Comparison of ENCODE assay signal across 9 cellular contexts in genomic region chr1:153611024-153611352, GRCh38. TPM values are rescaled to one million over a fixed set of nuclear protein-coding genes. Genes with fewer than 3 reads are reported as not detected.
DNase-seq lines count a peak whose midpoint lies in the region; ATAC-seq, FAIRE-seq and TF ChIP-seq lines count a peak whose summit lies in the region.
"Had no signal": no experiment of that assay in that cellular context is flagged by ENCODE, and none has a peak within 500 bp of the region (broad histone marks: within the 10 kb centered on the region; RNA-seq: fewer than 3 reads in every experiment).

No MANE protein-coding gene starts in this region.

- POLR2A ChIA-PET in HepG2 (lab: Yijun Ruan, JAX) = interaction anchor here (0.9 to 12.2 kb wide), 5 partner anchors 14 to 66 kb away, joined by 3 to 390 read pairs (median 5); partner anchors contain the start of genes CHTOP, S100A1 and S100A13

- no peak for TF ChIP-seq CTCF in RWPE2 (IDR thresholded peaks at IDR 0.05; ENCODE audit: poor library complexity, severe bottlenecking)
- TF ChIP-seq CTCF in HepG2 (CRISPR knock-in tag; IDR thresholded peaks at IDR 0.05) = no peak

- H3K27me3 ChIP-seq in ACC112 (ENCODE audit: insufficient read depth, low read length) (no peaks in the 10 kb centered on the region), RWPE2 (ENCODE audit: insufficient read depth, poor library complexity, severe bottlenecking) (no peaks in the 10 kb centered on the region), HepG2 (ENCODE audit: control insufficient read depth in 1 of 2, insufficient read depth in 2 of 2, low read length in 2 of 2) (no peaks in the 10 kb centered on the region; a peak in 1 of 5 replicates)
- H3K27me3 ChIP-seq: BE2C had no signal

- BruUV-seq in HepG2 (replicated peaks; lab: Mats Ljungman, UMichigan) = no TSS peak

- H3K4me3 ChIP-seq in ACC112 (ENCODE audit: low read depth, low read length) (peak overlapping the region; percentile 93), RWPE2 (ENCODE audit: severe bottlenecking) (peak overlapping the region; percentile 66), HepG2 (replicated peaks in 1 of 3; ENCODE audit: insufficient read depth in 1 of 3, low read depth in 2 of 3, low read length in 3 of 3) (no peak overlapping the region)

- no peaks in the 10 kb centered on the region for H3K9me3 ChIP-seq in RWPE2 (ENCODE audit: severe bottlenecking)
- no peaks in the 10 kb centered on the region for H3K9me3 ChIP-seq in HepG2 (ENCODE audit: low read length)
- H3K9me3 ChIP-seq: BE2C had no signal

- ATAC-seq in RWPE2 (ENCODE audit: low read depth) (peak; percentile 18), HepG2 (no peak), HG03139 (IDR thresholded peaks at IDR 0.05; ENCODE audit: unreplicated experiment) (no peak)
- ATAC-seq: left lobe of liver had no signal

- FAIRE-seq in HepG2 (lab: Jason Lieb, UNC) = no peak

- H3K9ac ChIP-seq in HepG2 (ENCODE audit: insufficient read depth, low read depth, low read length) = 0 out of 2 replicates have a peak overlapping the region, but pooled peaks have one; percentile 80

- TF ChIP-seq EP300 in HepG2 (IDR thresholded peaks at IDR 0.05; ENCODE audit: low read depth in 2 of 2, low read length in 2 of 2) (no peak), HepG2 (CRISPR knock-in tag; IDR thresholded peaks at IDR 0.05; ENCODE audit: borderline replicate concordance) (no peak)

- peak overlapping the region; percentile 90 for H3K27ac ChIP-seq in ACC112 (ENCODE audit: low read depth, low read length)
- H3K27ac ChIP-seq in RWPE2 (ENCODE audit: poor library complexity, severe bottlenecking) = peak overlapping the region; percentile 98
- H3K27ac ChIP-seq in HepG2 (ENCODE audit: extremely low read length, insufficient read depth, low read length) = no peak overlapping the region

- H4K20me1 ChIP-seq in HepG2 (ENCODE audit: insufficient read depth, low read length) = no peaks in the 10 kb centered on the region

- H3K4me2 ChIP-seq in HepG2 (ENCODE audit: low read depth, low read length) = peak overlapping the region; percentile 98

- H2AFZ ChIP-seq in ACC112 (ENCODE audit: low read length, unreplicated experiment) (no peak overlapping the region), HepG2 (ENCODE audit: low read length) (no peak overlapping the region)

- no peak for TF ChIP-seq RAD21 in HepG2 (CRISPR knock-in tag; IDR thresholded peaks at IDR 0.05)

- 77% methylated on average over 4 of the region's 4 CpGs for WGBS in HepG2 (ENCODE audit: low lambda C conversion rate)

- peaks cover 13% of the 10 kb centered on the region; the same call in 1 of the 2 replicates for H3K36me3 ChIP-seq in ACC112 (ENCODE audit: insufficient read depth, low read length)
- peaks cover 52% of the 10 kb centered on the region for H3K36me3 ChIP-seq in RWPE2 (ENCODE audit: low read depth)
- no peaks in the 10 kb centered on the region; a peak in 1 of 5 replicates for H3K36me3 ChIP-seq in HepG2 (replicated peaks in 1 of 2; ENCODE audit: control insufficient read depth in 1 of 2, insufficient read depth in 2 of 2, low read length in 2 of 2)
- H3K36me3 ChIP-seq: BE2C had no signal

- TF ChIP-seq POLR2A in HepG2 (IDR thresholded peaks at IDR 0.05; ENCODE audit: insufficient read depth in 1 of 2, low read depth in 2 of 2, low read length in 2 of 2) = no peak

- DNase-seq in RWPE2 (ENCODE audit: low spot score) (peak; percentile 80), HepG2 (ENCODE audit: low spot score) (no peak), KG1 (lab: John Stamatoyannopoulos, UW) (no peak), NCI-H1694 treated with DMSO at 0.1 percent for 48 hours (lab: John Stamatoyannopoulos, UW) (no peak)
- DNase-seq: caudate nucleus had no signal

- in situ Hi-C loops in HepG2 (cut with HindIII; ENCODE audit: extremely low pct_ligation_motif_present, low pct_unique_long_range_greater_than_20kb) = no loop called here

- CTCF ChIA-PET in HepG2 (lab: Yijun Ruan, JAX; ENCODE audit: low intra/inter-chr PET ratio, low total read pairs) = no interaction called here

- H3K79me2 ChIP-seq in ACC112 (ENCODE audit: control insufficient read depth, insufficient read depth, low read length, unreplicated experiment) (peaks cover 69% of the 10 kb centered on the region), HepG2 (ENCODE audit: insufficient read depth, low read length) (peaks cover 13% of the 10 kb centered on the region)

- intact Hi-C loops in HepG2 (cut with micrococcal nuclease; ENCODE audit: unreplicated experiment) = no loop called here

- peaks cover 51% of the 10 kb centered on the region for H3K4me1 ChIP-seq in ACC112 (ENCODE audit: control insufficient read depth, insufficient read depth, low read length, unreplicated experiment)
- peaks cover 30% of the 10 kb centered on the region for H3K4me1 ChIP-seq in RWPE2 (ENCODE audit: insufficient read depth, poor library complexity, severe bottlenecking)
- H3K4me1 ChIP-seq in HepG2 (ENCODE audit: insufficient read depth, low read length) = peaks cover 81% of the 10 kb centered on the region

RNA-seq across cellular contexts. Expression of gene S100A16, which starts 1.9 kb away (rescaled TPM):
- total RNA-seq in HepG2 (2016; rRNA removed; fragmentation: Illumina TruSeq; extraction: Trizol) = 46.0 and 51.2 TPM in 2 replicates
- total RNA-seq in HepG2 (2016; cell fraction: cytosol; rRNA removed; fragmentation: Illumina TruSeq; extraction: Trizol; ENCODE audit: low read depth) = 35.2 and 50.8 TPM in 2 replicates
- 46.0 and 49.1 TPM in 2 replicates for total RNA-seq in HepG2 (2016; cell fraction: insoluble cytoplasmic fraction; rRNA removed; fragmentation: Illumina TruSeq; extraction: Trizol)
- 64.5 and 88.0 TPM in 2 replicates for total RNA-seq in HepG2 (2016; cell fraction: membrane; rRNA removed; fragmentation: Illumina TruSeq; extraction: Trizol)
- total RNA-seq in HepG2 (2016; cell fraction: nucleus; rRNA removed; fragmentation: Illumina TruSeq; extraction: Trizol) = 17.2 and 18.5 TPM in 2 replicates
- polyA plus RNA-seq in HepG2 (2011; rRNA removed) = 195 and 203 TPM in 2 replicates
- 207 and 257 TPM in 2 replicates for polyA plus RNA-seq in HepG2 (2011; cell fraction: cytosol; rRNA removed)
- 63.0 and 64.5 TPM in 2 replicates for polyA plus RNA-seq in HepG2 (2011; cell fraction: nucleus; rRNA removed)
- polyA plus RNA-seq in HepG2 (2012) = 50.0 and 61.9 TPM in 2 replicates
- 56.0 and 73.0 TPM in 2 replicates for polyA plus RNA-seq in HepG2 (2016; cell fraction: cytosol; fragmentation: Illumina TruSeq; extraction: Trizol; ENCODE audit: low read depth)
- 58.3 and 61.2 TPM in 2 replicates for polyA plus RNA-seq in HepG2 (2016; cell fraction: insoluble cytoplasmic fraction; fragmentation: Illumina TruSeq; extraction: Trizol; ENCODE audit: low read depth)
- 82.4 and 91.4 TPM in 2 replicates for polyA plus RNA-seq in HepG2 (2016; cell fraction: membrane; fragmentation: Illumina TruSeq; extraction: Trizol; ENCODE audit: low read depth)
- polyA plus RNA-seq in HepG2 (2016; cell fraction: nucleus; fragmentation: Illumina TruSeq; extraction: Trizol; ENCODE audit: insufficient read depth, low read depth) = 34.9 and 35.7 TPM in 2 replicates
- polyA minus RNA-seq in HepG2 (2011; rRNA and poly(A)+ RNA removed; ENCODE audit: low replicate concordance) = 116 and 347 TPM in 2 replicates
- 41.2 and 43.1 TPM in 2 replicates for polyA minus RNA-seq in HepG2 (2011; cell fraction: cytosol; rRNA and poly(A)+ RNA removed)
- polyA minus RNA-seq in HepG2 (2011; cell fraction: nucleus; rRNA and poly(A)+ RNA removed) = 31.9 and 35.2 TPM in 2 replicates

RNA-seq across cellular contexts. Expression of gene S100A14, which starts 5.1 kb away (rescaled TPM):
- 1.4 and 2.0 TPM in 2 replicates for total RNA-seq in HepG2 (2016; rRNA removed; fragmentation: Illumina TruSeq; extraction: Trizol)
- 1.2 and 1.6 TPM in 2 replicates for total RNA-seq in HepG2 (2016; cell fraction: cytosol; rRNA removed; fragmentation: Illumina TruSeq; extraction: Trizol; ENCODE audit: low read depth)
- total RNA-seq in HepG2 (2016; cell fraction: insoluble cytoplasmic fraction; rRNA removed; fragmentation: Illumina TruSeq; extraction: Trizol) = 1.8 and 2.4 TPM in 2 replicates
- total RNA-seq in HepG2 (2016; cell fraction: membrane; rRNA removed; fragmentation: Illumina TruSeq; extraction: Trizol) = 2.2 and 2.4 TPM in 2 replicates
- total RNA-seq in HepG2 (2016; cell fraction: nucleus; rRNA removed; fragmentation: Illumina TruSeq; extraction: Trizol) = 0.75 and 1.1 TPM in 2 replicates
- polyA plus RNA-seq in HepG2 (2011; rRNA removed) = 7.7 and 10.8 TPM in 2 replicates
- polyA plus RNA-seq in HepG2 (2011; cell fraction: cytosol; rRNA removed) = 11.2 and 16.8 TPM in 2 replicates
- polyA plus RNA-seq in HepG2 (2011; cell fraction: nucleus; rRNA removed) = 1.5 and 3.7 TPM in 2 replicates
- polyA plus RNA-seq in HepG2 (2012) = 4.8 and 6.4 TPM in 2 replicates
- 1.8 and 2.7 TPM in 2 replicates for polyA plus RNA-seq in HepG2 (2016; cell fraction: cytosol; fragmentation: Illumina TruSeq; extraction: Trizol; ENCODE audit: low read depth)
- polyA plus RNA-seq in HepG2 (2016; cell fraction: insoluble cytoplasmic fraction; fragmentation: Illumina TruSeq; extraction: Trizol; ENCODE audit: low read depth) = 2.4 and 2.9 TPM in 2 replicates
- 3.3 TPM in 2 replicates for polyA plus RNA-seq in HepG2 (2016; cell fraction: membrane; fragmentation: Illumina TruSeq; extraction: Trizol; ENCODE audit: low read depth)
- polyA plus RNA-seq in HepG2 (2016; cell fraction: nucleus; fragmentation: Illumina TruSeq; extraction: Trizol; ENCODE audit: insufficient read depth, low read depth) = 1.6 and 2.4 TPM in 2 replicates
- 2.0 and 23.9 TPM in 2 replicates for polyA minus RNA-seq in HepG2 (2011; rRNA and poly(A)+ RNA removed; ENCODE audit: low replicate concordance)
- 1.5 and 2.7 TPM in 2 replicates for polyA minus RNA-seq in HepG2 (2011; cell fraction: cytosol; rRNA and poly(A)+ RNA removed)
- polyA minus RNA-seq in HepG2 (2011; cell fraction: nucleus; rRNA and poly(A)+ RNA removed) = not detected in 2 replicates

RNA-seq across cellular contexts. Expression of gene S100A13, which starts 16.3 kb away (rescaled TPM):
- total RNA-seq in HepG2 (2016; rRNA removed; fragmentation: Illumina TruSeq; extraction: Trizol) = 89.5 and 115 TPM in 2 replicates
- total RNA-seq in HepG2 (2016; cell fraction: cytosol; rRNA removed; fragmentation: Illumina TruSeq; extraction: Trizol; ENCODE audit: low read depth) = 78.4 and 101 TPM in 2 replicates
- total RNA-seq in HepG2 (2016; cell fraction: insoluble cytoplasmic fraction; rRNA removed; fragmentation: Illumina TruSeq; extraction: Trizol) = 101 and 125 TPM in 2 replicates
- 88.5 and 93.4 TPM in 2 replicates for total RNA-seq in HepG2 (2016; cell fraction: membrane; rRNA removed; fragmentation: Illumina TruSeq; extraction: Trizol)
- total RNA-seq in HepG2 (2016; cell fraction: nucleus; rRNA removed; fragmentation: Illumina TruSeq; extraction: Trizol) = 30.0 and 35.1 TPM in 2 replicates
- polyA plus RNA-seq in HepG2 (2011; rRNA removed) = 172 TPM in 2 replicates
- polyA plus RNA-seq in HepG2 (2011; cell fraction: cytosol; rRNA removed) = 139 and 163 TPM in 2 replicates
- 32.1 and 42.4 TPM in 2 replicates for polyA plus RNA-seq in HepG2 (2011; cell fraction: nucleus; rRNA removed)
- polyA plus RNA-seq in HepG2 (2012) = 56.6 and 75.4 TPM in 2 replicates
- 82.7 and 114 TPM in 2 replicates for polyA plus RNA-seq in HepG2 (2016; cell fraction: cytosol; fragmentation: Illumina TruSeq; extraction: Trizol; ENCODE audit: low read depth)
- polyA plus RNA-seq in HepG2 (2016; cell fraction: insoluble cytoplasmic fraction; fragmentation: Illumina TruSeq; extraction: Trizol; ENCODE audit: low read depth) = 106 and 116 TPM in 2 replicates
- polyA plus RNA-seq in HepG2 (2016; cell fraction: membrane; fragmentation: Illumina TruSeq; extraction: Trizol; ENCODE audit: low read depth) = 65.7 and 84.0 TPM in 2 replicates
- polyA plus RNA-seq in HepG2 (2016; cell fraction: nucleus; fragmentation: Illumina TruSeq; extraction: Trizol; ENCODE audit: insufficient read depth, low read depth) = 50.7 and 51.1 TPM in 2 replicates
- polyA minus RNA-seq in HepG2 (2011; rRNA and poly(A)+ RNA removed; ENCODE audit: low replicate concordance) = 42.6 and 182 TPM in 2 replicates
- polyA minus RNA-seq in HepG2 (2011; cell fraction: cytosol; rRNA and poly(A)+ RNA removed) = 11.7 and 13.7 TPM in 2 replicates
- polyA minus RNA-seq in HepG2 (2011; cell fraction: nucleus; rRNA and poly(A)+ RNA removed) = 6.7 and 6.8 TPM in 2 replicates

RNA-seq across cellular contexts. Expression of gene S100A1, which starts 17.2 kb away (rescaled TPM):
- 120 and 151 TPM in 2 replicates for total RNA-seq in HepG2 (2016; rRNA removed; fragmentation: Illumina TruSeq; extraction: Trizol)
- total RNA-seq in HepG2 (2016; cell fraction: cytosol; rRNA removed; fragmentation: Illumina TruSeq; extraction: Trizol; ENCODE audit: low read depth) = 28.0 and 35.5 TPM in 2 replicates
- 119 and 133 TPM in 2 replicates for total RNA-seq in HepG2 (2016; cell fraction: insoluble cytoplasmic fraction; rRNA removed; fragmentation: Illumina TruSeq; extraction: Trizol)
- 48.1 and 56.1 TPM in 2 replicates for total RNA-seq in HepG2 (2016; cell fraction: membrane; rRNA removed; fragmentation: Illumina TruSeq; extraction: Trizol)
- total RNA-seq in HepG2 (2016; cell fraction: nucleus; rRNA removed; fragmentation: Illumina TruSeq; extraction: Trizol) = 54.6 and 59.6 TPM in 2 replicates
- polyA plus RNA-seq in HepG2 (2011; rRNA removed) = 238 and 251 TPM in 2 replicates
- polyA plus RNA-seq in HepG2 (2011; cell fraction: cytosol; rRNA removed) = 339 and 395 TPM in 2 replicates
- polyA plus RNA-seq in HepG2 (2011; cell fraction: nucleus; rRNA removed) = 68.2 and 87.5 TPM in 2 replicates
- polyA plus RNA-seq in HepG2 (2012) = 109 and 178 TPM in 2 replicates
- polyA plus RNA-seq in HepG2 (2016; cell fraction: cytosol; fragmentation: Illumina TruSeq; extraction: Trizol; ENCODE audit: low read depth) = 100 and 132 TPM in 2 replicates
- polyA plus RNA-seq in HepG2 (2016; cell fraction: insoluble cytoplasmic fraction; fragmentation: Illumina TruSeq; extraction: Trizol; ENCODE audit: low read depth) = 381 and 401 TPM in 2 replicates
- polyA plus RNA-seq in HepG2 (2016; cell fraction: membrane; fragmentation: Illumina TruSeq; extraction: Trizol; ENCODE audit: low read depth) = 143 and 156 TPM in 2 replicates
- polyA plus RNA-seq in HepG2 (2016; cell fraction: nucleus; fragmentation: Illumina TruSeq; extraction: Trizol; ENCODE audit: insufficient read depth, low read depth) = 222 and 236 TPM in 2 replicates
- polyA minus RNA-seq in HepG2 (2011; rRNA and poly(A)+ RNA removed; ENCODE audit: low replicate concordance) = 3.5 and 272 TPM in 2 replicates
- 102 and 128 TPM in 2 replicates for polyA minus RNA-seq in HepG2 (2011; cell fraction: cytosol; rRNA and poly(A)+ RNA removed)
- polyA minus RNA-seq in HepG2 (2011; cell fraction: nucleus; rRNA and poly(A)+ RNA removed) = 35.0 and 41.2 TPM in 2 replicates

RNA-seq across cellular contexts. Expression of gene CHTOP, which starts 22.9 kb away (rescaled TPM):
- total RNA-seq in HepG2 (2016; rRNA removed; fragmentation: Illumina TruSeq; extraction: Trizol) = 35.4 and 38.0 TPM in 2 replicates
- total RNA-seq in HepG2 (2016; cell fraction: cytosol; rRNA removed; fragmentation: Illumina TruSeq; extraction: Trizol; ENCODE audit: low read depth) = 14.3 and 17.0 TPM in 2 replicates
- 34.0 and 41.6 TPM in 2 replicates for total RNA-seq in HepG2 (2016; cell fraction: insoluble cytoplasmic fraction; rRNA removed; fragmentation: Illumina TruSeq; extraction: Trizol)
- 24.6 and 26.6 TPM in 2 replicates for total RNA-seq in HepG2 (2016; cell fraction: membrane; rRNA removed; fragmentation: Illumina TruSeq; extraction: Trizol)
- 60.5 and 67.4 TPM in 2 replicates for total RNA-seq in HepG2 (2016; cell fraction: nucleus; rRNA removed; fragmentation: Illumina TruSeq; extraction: Trizol)
- polyA plus RNA-seq in HepG2 (2011; rRNA removed) = 47.1 and 51.9 TPM in 2 replicates
- polyA plus RNA-seq in HepG2 (2011; cell fraction: cytosol; rRNA removed) = 33.6 and 37.2 TPM in 2 replicates
- polyA plus RNA-seq in HepG2 (2011; cell fraction: nucleus; rRNA removed) = 57.8 and 64.5 TPM in 2 replicates
- polyA plus RNA-seq in HepG2 (2012) = 40.9 and 49.6 TPM in 2 replicates
- 11.0 and 11.5 TPM in 2 replicates for polyA plus RNA-seq in HepG2 (2016; cell fraction: cytosol; fragmentation: Illumina TruSeq; extraction: Trizol; ENCODE audit: low read depth)
- polyA plus RNA-seq in HepG2 (2016; cell fraction: insoluble cytoplasmic fraction; fragmentation: Illumina TruSeq; extraction: Trizol; ENCODE audit: low read depth) = 59.9 and 65.3 TPM in 2 replicates
- polyA plus RNA-seq in HepG2 (2016; cell fraction: membrane; fragmentation: Illumina TruSeq; extraction: Trizol; ENCODE audit: low read depth) = 17.8 and 18.3 TPM in 2 replicates
- polyA plus RNA-seq in HepG2 (2016; cell fraction: nucleus; fragmentation: Illumina TruSeq; extraction: Trizol; ENCODE audit: insufficient read depth, low read depth) = 108 TPM in 2 replicates
- polyA minus RNA-seq in HepG2 (2011; rRNA and poly(A)+ RNA removed; ENCODE audit: low replicate concordance) = 34.2 and 56.3 TPM in 2 replicates
- 16.0 and 16.8 TPM in 2 replicates for polyA minus RNA-seq in HepG2 (2011; cell fraction: cytosol; rRNA and poly(A)+ RNA removed)
- 134 and 152 TPM in 2 replicates for polyA minus RNA-seq in HepG2 (2011; cell fraction: nucleus; rRNA and poly(A)+ RNA removed)

Comparison
In these comparisons a context has a peak if more than half of its experiments do, and no peak if none do; other contexts are left out.
1. H3K4me3 ChIP-seq: peak in ACC112 (single experiment) and RWPE2 (single experiment); none in HepG2 (0 of 3).